In the genomic region with DNA sequence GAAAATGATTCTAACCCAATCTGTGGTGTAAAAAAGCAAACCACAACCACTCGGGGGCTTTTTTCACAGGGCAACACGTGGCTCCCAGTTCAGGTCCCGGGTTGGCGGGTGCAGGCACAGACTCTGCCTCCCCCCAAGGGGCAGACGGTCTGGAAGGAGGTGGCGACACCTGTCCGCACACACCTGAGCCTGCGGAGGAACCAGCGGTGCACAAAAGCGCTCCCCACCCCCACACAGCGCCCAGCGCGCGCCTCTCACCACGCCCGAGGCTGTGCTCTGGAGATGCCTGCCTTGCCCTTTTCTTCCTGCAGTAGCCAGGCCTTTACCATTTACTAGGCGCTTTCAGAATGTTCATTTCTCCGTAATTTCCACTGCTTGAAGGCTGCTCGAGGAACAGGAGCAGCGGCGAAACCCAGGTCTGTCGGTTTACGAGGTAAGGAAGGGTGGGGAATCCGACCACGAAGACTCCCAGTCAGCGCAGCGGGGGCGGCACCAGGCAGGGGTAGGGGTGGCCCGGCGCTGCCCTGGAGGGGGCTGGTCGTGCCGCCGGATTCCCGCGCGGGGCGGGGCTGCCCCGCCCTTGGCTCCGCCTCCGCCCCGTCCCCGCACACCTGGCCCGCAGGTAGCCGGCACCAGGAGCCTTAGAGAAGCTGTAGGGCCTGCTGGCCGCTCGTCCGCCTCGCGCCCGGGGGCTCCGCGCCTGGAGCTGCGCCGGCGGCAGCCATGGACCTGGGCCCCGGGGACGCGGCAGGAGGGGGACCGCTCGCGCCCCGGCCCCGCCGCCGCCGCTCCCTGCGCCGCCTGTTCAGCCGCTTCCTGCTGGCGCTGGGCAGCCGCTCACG, we compare ENCODE assay signal across 8 cellular contexts. TPM values are rescaled to one million over a fixed set of nuclear protein-coding genes. Genes with fewer than 3 reads are reported as not detected.
DNase-seq lines count a peak whose midpoint lies in the region; ATAC-seq and TF ChIP-seq lines count a peak whose summit lies in the region.

Gene USP43, plus strand, starts transcription at position 608 of the 842 bp plus-strand sequence. Its CDS starts 116 bp downstream, at position 724.

- no peak for TF ChIP-seq CTCF in foreskin keratinocyte (conservative IDR thresholded peaks at IDR 0.05)
- TF ChIP-seq CTCF in osteocyte (IDR thresholded peaks at IDR 0.05) = no peak

- no peaks in the 10 kb centered on the region for H3K36me3 ChIP-seq in MG63

- H3K4me1 ChIP-seq in foreskin keratinocyte = peaks cover 21% of the 10 kb centered on the region

- peak within 1 kb of the TSS; percentile 54 for H3K27ac ChIP-seq in foreskin keratinocyte

- H3K4me3 ChIP-seq in MG63 = peak within 1 kb of the TSS; percentile 50

- H3K4me1 Mint-ChIP-seq in activated CD8-positive, alpha-beta memory T cell treated with anti-CD3 and anti-CD28 coated beads, Interleukin-2, amount 10 ng/mL, durations not matched to agents 7 days and 5 days = peaks cover 20% of the 10 kb centered on the region
- H3K4me1 Mint-ChIP-seq in osteocyte (ENCODE audit: unreplicated experiment) = peaks cover 40% of the 10 kb centered on the region

- peak; percentile 72 for ATAC-seq in activated CD8-positive, alpha-beta memory T cell treated with anti-CD3 and anti-CD28 coated beads, Interleukin-2, amount 10 ng/mL, durations not matched to agents 7 days and 5 days
- ATAC-seq in foreskin keratinocyte (peak; percentile 84), GM21526 (IDR thresholded peaks at IDR 0.05; ENCODE audit: low FRiP score, unreplicated experiment) (no peak)

- H3K27me3 ChIP-seq in MG63 = peaks cover 2% of the 10 kb centered on the region; the same call in 1 of the 2 replicates
- no peaks in the 10 kb centered on the region for H3K27me3 ChIP-seq in foreskin keratinocyte

- H3K9me3 Mint-ChIP-seq in activated CD8-positive, alpha-beta memory T cell treated with anti-CD3 and anti-CD28 coated beads, Interleukin-2, amount 10 ng/mL, durations not matched to agents 7 days and 5 days (ENCODE audit: low read depth) = no peaks in the 10 kb centered on the region
- H3K9me3 Mint-ChIP-seq in osteocyte (ENCODE audit: unreplicated experiment) = no peaks in the 10 kb centered on the region

- H3K27ac Mint-ChIP-seq in activated CD8-positive, alpha-beta memory T cell treated with anti-CD3 and anti-CD28 coated beads, Interleukin-2, amount 10 ng/mL, durations not matched to agents 7 days and 5 days = peak within 1 kb of the TSS; percentile 14
- peak within 1 kb of the TSS; percentile 75 for H3K27ac Mint-ChIP-seq in osteocyte (ENCODE audit: unreplicated experiment)

- no peaks in the 10 kb centered on the region for H3K36me3 Mint-ChIP-seq in activated CD8-positive, alpha-beta memory T cell treated with anti-CD3 and anti-CD28 coated beads, Interleukin-2, amount 10 ng/mL, durations not matched to agents 7 days and 5 days
- no peaks in the 10 kb centered on the region for H3K36me3 Mint-ChIP-seq in osteocyte (ENCODE audit: unreplicated experiment)

- CTCF ChIA-PET in activated CD8-positive, alpha-beta memory T cell treated with anti-CD3 and anti-CD28 coated beads, Interleukin-2, amount 10 ng/mL, durations not matched to agents 7 days and 5 days (lab: Charles Lee) = no interaction called here

- H3K4me3 Mint-ChIP-seq in activated CD8-positive, alpha-beta memory T cell treated with anti-CD3 and anti-CD28 coated beads, Interleukin-2, amount 10 ng/mL, durations not matched to agents 7 days and 5 days = peak within 1 kb of the TSS; percentile 70
- peak within 1 kb of the TSS; percentile 87 for H3K4me3 Mint-ChIP-seq in osteocyte (ENCODE audit: unreplicated experiment)

- peaks cover 54% of the 10 kb centered on the region for H3K27me3 Mint-ChIP-seq in activated CD8-positive, alpha-beta memory T cell treated with anti-CD3 and anti-CD28 coated beads, Interleukin-2, amount 10 ng/mL, durations not matched to agents 7 days and 5 days
- H3K27me3 Mint-ChIP-seq in osteocyte (ENCODE audit: unreplicated experiment) = no peaks in the 10 kb centered on the region

- H3K9me3 ChIP-seq in MG63 = no peaks in the 10 kb centered on the region

- DNase-seq in NCI-H2081 (lab: John Stamatoyannopoulos, UW) (peak; percentile 25 to 39), NCI-H2081 treated with DMSO at 0.1 percent for 48 hours (lab: John Stamatoyannopoulos, UW) (no peak), MG63 (peak; percentile 55), foreskin keratinocyte (peak; percentile 49 to 78), osteocyte (ENCODE audit: extremely low spot score, unreplicated experiment) (no peak), H4 (ENCODE audit: low spot score) (no peak)
- peak; percentile 43 for DNase-seq in activated CD8-positive, alpha-beta memory T cell treated with anti-CD3 and anti-CD28 coated beads, Interleukin-2, amount 10 ng/mL, durations not matched to agents 7 days and 5 days

RNA-seq across cellular contexts. Expression of gene USP43, which starts in this region (rescaled TPM):
- 2.7 TPM in 2 replicates for total RNA-seq in MG63 (2014; rRNA removed; shearing (Covaris generic); ENCODE audit: low replicate concordance)
- total RNA-seq in activated CD8-positive, alpha-beta memory T cell treated with anti-CD3 and anti-CD28 coated beads, Interleukin-2, amount 10 ng/mL, durations not matched to agents 7 days and 5 days = under 1 TPM; 0.28 to 0.29 TPM
- total RNA-seq in foreskin keratinocyte = 6.0 and 8.3 TPM in 2 replicates
- polyA plus RNA-seq in foreskin keratinocyte = 3.1 and 3.4 TPM in 2 replicates
- total RNA-seq in osteocyte = 3.8 TPM in 2 replicates
- 0.56 TPM in 1 of 2 replicates, not detected in the other for total RNA-seq in H4 (2014; rRNA removed; shearing (Covaris generic))

Comparison
In these comparisons a context has a peak if more than half of its experiments do, and no peak if none do; other contexts are left out.
1. DNase-seq: peak in NCI-H2081 (2 of 2), MG63 (single experiment) and foreskin keratinocyte (2 of 2); none in NCI-H2081 treated with DMSO at 0.1 percent for 48 hours (single experiment), osteocyte (single experiment) and H4 (single experiment).
2. Peak in DNase-seq and ATAC-seq in activated CD8-positive, alpha-beta memory T cell treated with anti-CD3 and anti-CD28 coated beads, Interleukin-2, amount 10 ng/mL, durations not matched to agents 7 days and 5 days; RNA of the gene not detected or under 1 TPM.